In genomic region chr4:6649216-6649615, GRCh38 we compare ENCODE assay signal across 30 cellular contexts. TPM values are rescaled to one million over a fixed set of nuclear protein-coding genes. Genes with fewer than 3 reads are reported as not detected.
"Had no signal": no experiment of that assay in that cellular context is flagged by ENCODE, and none has a peak within 500 bp of the region (broad histone marks: within the 10 kb centered on the region; RNA-seq: fewer than 3 reads in every experiment).

No MANE protein-coding gene starts in this region.

- DNase-seq: hippocampal formation; kidney; left colon; left lung; lower lobe of right lung; mammary epithelial cell; mesenchymal stem cell; naive B cell; natural killer cell; nephron progenitor cell; occipital lobe; right lobe of liver; stimulated activated CD4-positive, alpha-beta T cell treated with anti-CD3 and anti-CD28 coated beads, Interleukin-2, amount 100 ng/mL, for 24 hours; stimulated activated CD4-positive, alpha-beta T cell treated with anti-CD3 and anti-CD28 coated beads, Interleukin-4, amount 100 ng/mL, for 1 hour; stimulated activated naive B cell treated with anti-CD40 and anti-IgM and Interleukin-4, amounts not matched to agents 10 μg/mL and 1 μg/mL and 100 μg/mL, for 72 hours; stimulated activated naive CD8-positive, alpha-beta T cell treated with anti-CD3 and anti-CD28 coated beads, Interleukin-15, Interleukin-2, amounts not matched to agents 100 U/mL and 50 U/mL, for 24 hours; stomach; testis; thyroid gland; transverse colon; upper lobe of left lung had no signal

- H3K9me3 Mint-ChIP-seq: naive B cell, natural killer cell had no signal

- H3K36me3 Mint-ChIP-seq: mesothelial cell of epicardium, naive B cell, natural killer cell, neural progenitor cell had no signal

- H3K27me3 Mint-ChIP-seq: naive B cell had no signal

- H3K9me3 ChIP-seq: left lung, lower lobe of right lung, neutrophil, right atrium auricular region, right lobe of liver, stomach, testis, thyroid gland, transverse colon, upper lobe of left lung, vagina had no signal

- H3K36me3 ChIP-seq: left lung, lower lobe of right lung, neural progenitor cell, neutrophil, right atrium auricular region, right lobe of liver, stomach, thyroid gland, transverse colon, upper lobe of left lung, vagina had no signal

- H3K9ac ChIP-seq: neural progenitor cell, parathyroid adenoma had no signal

- H3K27ac ChIP-seq: left lung, lower lobe of right lung, neural progenitor cell, neutrophil, parathyroid adenoma, right atrium auricular region, right lobe of liver, stomach, testis, thyroid gland, transverse colon, upper lobe of left lung, vagina had no signal

- H3K4me1 ChIP-seq: left lung, lower lobe of right lung, neural progenitor cell, parathyroid adenoma, right atrium auricular region, right lobe of liver, stomach, testis, thyroid gland, transverse colon, upper lobe of left lung, vagina had no signal

- ATAC-seq: left colon; left lung; lower lobe of right lung; natural killer cell; right lobe of liver; stimulated activated naive B cell treated with anti-CD40 and anti-IgM and Interleukin-4, amounts not matched to agents 10 μg/mL and 1 μg/mL and 100 μg/mL, for 72 hours; stimulated activated naive CD8-positive, alpha-beta T cell treated with anti-CD3 and anti-CD28 coated beads, Interleukin-15, Interleukin-2, amounts not matched to agents 100 U/mL and 50 U/mL, for 24 hours had no signal

- H3K4me3 ChIP-seq: left lung, lower lobe of right lung, neural progenitor cell, right atrium auricular region, right lobe of liver, smooth muscle cell, stomach, testis, thyroid gland, transverse colon, upper lobe of left lung, vagina had no signal

- H3K4me3 Mint-ChIP-seq: mesothelial cell of epicardium; natural killer cell; nephron progenitor cell; neural progenitor cell; stimulated activated naive B cell treated with anti-CD40 and anti-IgM and Interleukin-4, amounts not matched to agents 10 μg/mL and 1 μg/mL and 100 μg/mL, for 72 hours had no signal

- H3K27me3 ChIP-seq: left lung, neural progenitor cell, neutrophil, right atrium auricular region, right lobe of liver, stomach, testis, thyroid gland, transverse colon, upper lobe of left lung, vagina had no signal

- H3K4me1 Mint-ChIP-seq: mesothelial cell of epicardium; natural killer cell; nephron progenitor cell; neural progenitor cell; stimulated activated naive B cell treated with anti-CD40 and anti-IgM and Interleukin-4, amounts not matched to agents 10 μg/mL and 1 μg/mL and 100 μg/mL, for 72 hours had no signal

- H3K4me2 ChIP-seq: neural progenitor cell, smooth muscle cell had no signal

- H3K27ac Mint-ChIP-seq: mesothelial cell of epicardium, natural killer cell, nephron progenitor cell, neural progenitor cell had no signal

RNA-seq across cellular contexts. Expression of gene S100P, which starts 44.5 kb away (rescaled TPM):
- total RNA-seq: kidney, osteocyte, renal cortical epithelial cell had no signal
